22 cellular contexts compared by ENCODE assay signal in genomic region chr10:87594181-87594580, GRCh38.
A peak's percentile ranks its signal among the peaks of the same experiment; 100 is the strongest.
DNase-seq lines count a peak whose midpoint lies in the region; ATAC-seq and TF ChIP-seq lines count a peak whose summit lies in the region.
"Had no signal": no experiment of that assay in that cellular context is flagged by ENCODE, and none has a peak within 500 bp of the region (broad histone marks: within the 10 kb centered on the region; RNA-seq: fewer than 3 reads in every experiment).

No MANE protein-coding gene starts in this region.

- no peaks in the 10 kb centered on the region for H3K27me3 ChIP-seq in ascending aorta
- H3K27me3 ChIP-seq in upper lobe of right lung = no peaks in the 10 kb centered on the region
- H3K27me3 ChIP-seq: BLaER1 had no signal

- DNase-seq in SIG-M5 treated with dmso at 0.1 percent for 504 hours (lab: John Stamatoyannopoulos, UW; ENCODE audit: unreplicated experiment) (peak; percentile 4), SIG-M5 (lab: John Stamatoyannopoulos, UW) (no peak), ascending aorta (ENCODE audit: low spot score in 2 of 2) (no peak), mesothelial cell of epicardium (ENCODE audit: low spot score in 2 of 2, unreplicated experiment in 2 of 2) (no peak), upper lobe of right lung (no peak), NCI-H2196 treated with DMSO at 0.1 percent for 48 hours (lab: John Stamatoyannopoulos, UW; ENCODE audit: unreplicated experiment) (no peak)
- DNase-seq in activated naive CD4-positive, alpha-beta T cell treated with Interleukin-2 at 50 U/mL for 16 hours = no peak
- DNase-seq: CD4-positive, CD25-positive, alpha-beta regulatory T cell; DMS153; H7; Kasumi-1; NCI-H1092 treated with DMSO at 0.1 percent for 48 hours; NCI-H1436; NCI-H187 treated with DMSO at 0.1 percent for 48 hours; NCI-H2171 treated with DMSO at 0.1 percent for 48 hours; NCI-H524; NCI-H774 had no signal

- peaks cover 3% of the 10 kb centered on the region for H3K9me3 Mint-ChIP-seq in mesothelial cell of epicardium

- H3K4me1 ChIP-seq in ascending aorta (peaks cover 0 to 22% of the 10 kb centered on the region in 2 donors), upper lobe of right lung (peaks cover 18% of the 10 kb centered on the region)
- H3K4me1 ChIP-seq: BLaER1 had no signal

- no peak overlapping the region for H3K4me3 Mint-ChIP-seq in mesothelial cell of epicardium
- H3K4me3 Mint-ChIP-seq: CD4-positive, CD25-positive, alpha-beta regulatory T cell had no signal

- no peaks in the 10 kb centered on the region for H3K36me3 Mint-ChIP-seq in mesothelial cell of epicardium
- H3K36me3 Mint-ChIP-seq: CD4-positive, CD25-positive, alpha-beta regulatory T cell had no signal

- intact Hi-C loops in ascending aorta (cut with DNase I) = no loop called here
- intact Hi-C loops in upper lobe of right lung (cut with DNase I) = no loop called here

- H3K27ac ChIP-seq in ascending aorta (peak overlapping the region; percentile 27 to 53), upper lobe of right lung (peak overlapping the region; percentile 11)
- H3K27ac ChIP-seq: 22Rv1, BLaER1 had no signal

- ATAC-seq in upper lobe of right lung (no peak), GM21619 (IDR thresholded peaks at IDR 0.05; ENCODE audit: unreplicated experiment) (no peak)
- ATAC-seq: K562, Right ventricle myocardium inferior had no signal

- no peaks in the 10 kb centered on the region for H3K27me3 Mint-ChIP-seq in mesothelial cell of epicardium (ENCODE audit: low read depth)

- H3K4me3 ChIP-seq in ascending aorta = no peak overlapping the region
- H3K4me3 ChIP-seq in upper lobe of right lung = no peak overlapping the region
- H3K4me3 ChIP-seq: BLaER1, K562 had no signal

- H3K9me3 ChIP-seq in ascending aorta (no peaks in the 10 kb centered on the region), upper lobe of right lung (no peaks in the 10 kb centered on the region)

- H3K27ac Mint-ChIP-seq in mesothelial cell of epicardium = peak overlapping the region; percentile 53
- H3K27ac Mint-ChIP-seq: CD4-positive, CD25-positive, alpha-beta regulatory T cell had no signal

- H3K36me3 ChIP-seq in ascending aorta (no peaks in the 10 kb centered on the region), upper lobe of right lung (no peaks in the 10 kb centered on the region)
- H3K36me3 ChIP-seq: BLaER1 had no signal

- TF ChIP-seq CTCF in ascending aorta (IDR thresholded peaks at IDR 0.05) (no peak), mesothelial cell of epicardium (IDR thresholded peaks at IDR 0.05; ENCODE audit: unreplicated experiment) (no peak), upper lobe of right lung (IDR thresholded peaks at IDR 0.05) (no peak)

- peaks cover 21% of the 10 kb centered on the region for H3K4me1 Mint-ChIP-seq in mesothelial cell of epicardium
